11 cellular contexts compared by ENCODE assay signal in genomic region chr2:68367918-68368656, GRCh38. TPM values are rescaled to one million over a fixed set of nuclear protein-coding genes. Genes with fewer than 3 reads are reported as not detected.
DNase-seq lines count a peak whose midpoint lies in the region; ATAC-seq and TF ChIP-seq lines count a peak whose summit lies in the region.
"Had no signal": no experiment of that assay in that cellular context is flagged by ENCODE, and none has a peak within 500 bp of the region (broad histone marks: within the 10 kb centered on the region; RNA-seq: fewer than 3 reads in every experiment).

No MANE protein-coding gene starts in this region.

- H3K4me1 Mint-ChIP-seq in MCF 10A (ENCODE audit: insufficient read depth, unreplicated experiment): peaks cover 13% of the 10 kb centered on the region

- POLR2A ChIA-PET in MCF 10A (lab: Yijun Ruan, JAX): interaction anchor here (0.7 kb wide), 1 partner anchor 110 kb away, joined by 5 read pairs; no protein-coding TSS in a partner anchor

- peaks cover 89% of the 10 kb centered on the region for H3K79me2 ChIP-seq in SU-DHL-6 (ENCODE audit: insufficient read depth, low read length)

- no peak overlapping the region for H2AFZ ChIP-seq in SU-DHL-6 (ENCODE audit: low read depth, low read length, severe bottlenecking)

- DNase-seq in MCF 10A (ENCODE audit: unreplicated experiment) (peak; percentile 17), breast epithelium (ENCODE audit: low spot score in 2 of 2) (no peak), lower lobe of right lung (no peak), NCI-H1105 treated with DMSO at 0.1 percent for 48 hours (lab: John Stamatoyannopoulos, UW) (no peak), NCI-H1105 (lab: John Stamatoyannopoulos, UW) (no peak)
- no peak for DNase-seq in stimulated activated CD4-positive, alpha-beta T cell treated with anti-CD3 and anti-CD28 coated beads, Interleukin-12 subunit alpha, Interleukin-12 subunit beta, amount 100 ng/mL, for 4 hours
- DNase-seq: activated naive CD4-positive, alpha-beta T cell treated with anti-CD3 and anti-CD28 coated beads for 36 hours; NCI-H748 treated with DMSO at 0.1 percent for 48 hours had no signal

- H3K27ac ChIP-seq in breast epithelium: peak overlapping the region in 1 of 2 donors; percentile 6
- peak overlapping the region; percentile 84 for H3K27ac ChIP-seq in SU-DHL-6 (ENCODE audit: low read depth, low read length)
- peak overlapping the region; percentile 34 for H3K27ac ChIP-seq in lower lobe of right lung
- H3K27ac ChIP-seq in thymus (ENCODE audit: low read depth): peak overlapping the region; percentile 25
- H3K27ac ChIP-seq: VCaP had no signal

- H3K4me3 Mint-ChIP-seq in MCF 10A (ENCODE audit: unreplicated experiment): no peak overlapping the region
- H3K4me3 Mint-ChIP-seq: activated naive CD4-positive, alpha-beta T cell treated with anti-CD3 and anti-CD28 coated beads for 36 hours had no signal

- TF ChIP-seq POLR2A in breast epithelium (IDR thresholded peaks at IDR 0.05): no peak

- H3F3A ChIP-seq in SU-DHL-6 (ENCODE audit: insufficient read depth): peaks cover 26% of the 10 kb centered on the region; the same call in 1 of the 2 replicates

- H3K36me3 ChIP-seq in breast epithelium: no peaks in the 10 kb centered on the region
- 0 out of 2 replicates have a peak, but pooled peaks cover 8% of the 10 kb centered on the region for H3K36me3 ChIP-seq in SU-DHL-6 (ENCODE audit: low read length)
- no peaks in the 10 kb centered on the region for H3K36me3 ChIP-seq in lower lobe of right lung
- no peaks in the 10 kb centered on the region for H3K36me3 ChIP-seq in thymus (ENCODE audit: control insufficient read depth, insufficient read depth)

- H3K4me3 ChIP-seq in breast epithelium (no peak overlapping the region), SU-DHL-6 (ENCODE audit: insufficient read depth, low read length, poor library complexity, severe bottlenecking) (no peak overlapping the region), lower lobe of right lung (peak overlapping the region; percentile 51), thymus (ENCODE audit: low read length) (no peak overlapping the region)

- no peaks in the 10 kb centered on the region for H3K9me3 Mint-ChIP-seq in MCF 10A (ENCODE audit: unreplicated experiment)
- H3K9me3 Mint-ChIP-seq: activated naive CD4-positive, alpha-beta T cell treated with anti-CD3 and anti-CD28 coated beads for 36 hours had no signal

- 48% methylated on average over 5 of the region's 5 CpGs for WGBS in thymus

- H3K4me1 ChIP-seq in breast epithelium (no peaks in the 10 kb centered on the region), lower lobe of right lung (peaks cover 22% of the 10 kb centered on the region), thymus (ENCODE audit: control insufficient read depth, insufficient read depth, low read length) (no peaks in the 10 kb centered on the region)

- intact Hi-C loops in MCF 10A (cut with micrococcal nuclease) (no loop called here), breast epithelium (cut with DNase I; ENCODE audit: low total_unique reads) (no loop called here), lower lobe of right lung (cut with DNase I) (no loop called here)

- no TSS peak for BruUV-seq in MCF 10A (replicated peaks; lab: Mats Ljungman, UMichigan)

- no peaks in the 10 kb centered on the region for H3K36me3 Mint-ChIP-seq in MCF 10A (ENCODE audit: insufficient read depth, unreplicated experiment)

- H3K27me3 ChIP-seq in breast epithelium (no peaks in the 10 kb centered on the region), SU-DHL-6 (ENCODE audit: low read length) (no peaks in the 10 kb centered on the region), lower lobe of right lung (ENCODE audit: low read depth) (no peaks in the 10 kb centered on the region), thymus (ENCODE audit: control insufficient read depth, insufficient read depth) (no peaks in the 10 kb centered on the region)

- H3K9me2 ChIP-seq in SU-DHL-6 (replicated peaks; ENCODE audit: insufficient read depth, low read length): no peaks in the 10 kb centered on the region

- no peak for TF ChIP-seq CTCF in MCF 10A (IDR thresholded peaks at IDR 0.05; ENCODE audit: unreplicated experiment)
- no peak for TF ChIP-seq CTCF in breast epithelium (IDR thresholded peaks at IDR 0.05)
- no peak for TF ChIP-seq CTCF in SU-DHL-6 (IDR thresholded peaks at IDR 0.05; ENCODE audit: insufficient read depth, low read length, poor library complexity, severe bottlenecking)
- TF ChIP-seq CTCF in lower lobe of right lung (IDR thresholded peaks at IDR 0.05): no peak

- H3K27ac Mint-ChIP-seq in MCF 10A (ENCODE audit: low read depth, unreplicated experiment): no peak overlapping the region
- H3K27ac Mint-ChIP-seq: activated naive CD4-positive, alpha-beta T cell treated with anti-CD3 and anti-CD28 coated beads for 36 hours had no signal

- H3K9me3 ChIP-seq in breast epithelium (no peaks in the 10 kb centered on the region), SU-DHL-6 (ENCODE audit: insufficient read depth, low read length) (no peaks in the 10 kb centered on the region), lower lobe of right lung (no peaks in the 10 kb centered on the region), thymus (ENCODE audit: control insufficient read depth) (no peaks in the 10 kb centered on the region)

- peak overlapping the region; percentile 74 for H3K9ac ChIP-seq in SU-DHL-6 (ENCODE audit: low read length)

- H3K27me3 Mint-ChIP-seq in MCF 10A (ENCODE audit: insufficient read depth, unreplicated experiment): no peaks in the 10 kb centered on the region

- H4K20me1 ChIP-seq in SU-DHL-6 (ENCODE audit: low read depth, low read length): no peaks in the 10 kb centered on the region

- ATAC-seq in lower lobe of right lung: peak in 1 of 2 donors; percentile 50

- peak overlapping the region; percentile 85 for H3K4me2 ChIP-seq in SU-DHL-6 (ENCODE audit: low read depth, low read length, poor library complexity, severe bottlenecking)

- CTCF ChIA-PET in MCF 10A (lab: Yijun Ruan, JAX): interaction anchor here (0.6 to 0.7 kb wide), 2 partner anchors 19 to 79 kb away, joined by 3 to 4 read pairs; no protein-coding TSS in a partner anchor

RNA-seq across cellular contexts. Expression of gene PLEK, which starts 3.0 kb away (rescaled TPM):
- total RNA-seq in MCF 10A (2022): not detected in 2 replicates
- total RNA-seq in breast epithelium: 10 to 100 TPM in 2 of 3 donors, 1 to 10 TPM in 1; 3.6 to 20.5 (median 11.7) TPM
- total RNA-seq in lower lobe of right lung: 42.1 TPM
- polyA plus RNA-seq in thymus: 35.3 TPM

RNA-seq across cellular contexts. Expression of gene CNRIP1, which starts 48.3 kb away (rescaled TPM):
- 0.84 and 2.4 TPM in 2 replicates for total RNA-seq in MCF 10A (2022)
- total RNA-seq in breast epithelium: 10 to 100 TPM; 14.9 to 63.5 (median 35.7) TPM
- 20.8 TPM for total RNA-seq in lower lobe of right lung
- 10.3 TPM for polyA plus RNA-seq in thymus
- total RNA-seq: activated naive CD4-positive, alpha-beta T cell treated with anti-CD3 and anti-CD28 coated beads for 36 hours had no signal
